In the genomic region with DNA sequence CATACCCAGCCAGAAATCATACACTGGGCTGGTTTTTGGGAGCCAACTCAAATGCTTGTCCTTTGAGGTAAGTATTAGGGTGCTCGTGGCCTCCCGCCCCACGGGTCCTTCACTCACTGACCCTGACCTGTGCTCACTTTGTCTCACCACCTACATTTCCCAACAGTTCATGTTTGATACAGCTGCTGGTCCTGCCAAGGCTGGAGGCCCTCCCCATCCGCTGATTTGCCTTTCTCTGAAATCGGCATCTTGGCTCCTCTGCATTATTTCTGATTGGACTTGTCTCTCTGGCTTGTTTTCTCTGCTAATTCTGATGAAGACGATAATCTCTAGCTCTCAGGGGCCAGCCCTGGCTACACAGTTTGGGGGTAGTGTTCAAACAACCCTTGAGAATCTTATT, we compare ENCODE assay signal across 14 cellular contexts.
"Had no signal": no experiment of that assay in that cellular context is flagged by ENCODE, and none has a peak within 500 bp of the region (broad histone marks: within the 10 kb centered on the region; RNA-seq: fewer than 3 reads in every experiment).

No MANE protein-coding gene starts in this region.

- ATAC-seq: activated T-helper 17 cell treated with anti-CD3 and anti-CD28 coated beads, Interleukin-2, amount 50 U/mL, for 72 hours; lower lobe of right lung; naive thymus-derived CD8-positive, alpha-beta T cell; psoas muscle; SK-N-SH treated with all-trans-retinoic acid at 6 μM for 48 hours had no signal

- H3K4me1 ChIP-seq: psoas muscle had no signal

- H3K36me3 ChIP-seq: esophagus squamous epithelium, lower lobe of right lung, suprapubic skin had no signal

- H3K9me3 ChIP-seq: esophagus squamous epithelium, lower lobe of right lung, psoas muscle, suprapubic skin had no signal

- H3K4me1 Mint-ChIP-seq: activated T-helper 17 cell treated with anti-CD3 and anti-CD28 coated beads, Interleukin-2, amount 50 U/mL, for 72 hours; naive thymus-derived CD8-positive, alpha-beta T cell had no signal

- H3K4me3 Mint-ChIP-seq: activated T-helper 17 cell treated with anti-CD3 and anti-CD28 coated beads, Interleukin-2, amount 50 U/mL, for 72 hours; naive thymus-derived CD8-positive, alpha-beta T cell; T-helper 1 cell treated with Interleukin-12 subunit alpha and Interleukin-12 subunit beta and Interleukin-4 antibody, amounts not matched to agents 30 μg/mL and 1 μg/mL, for 36 hours had no signal

- H3K27me3 ChIP-seq: esophagus squamous epithelium, suprapubic skin had no signal

- DNase-seq: activated CD4-positive, alpha-beta T cell treated with anti-CD3 and anti-CD28 coated beads for 48 hours; activated CD8-positive, alpha-beta memory T cell treated with anti-CD3 and anti-CD28 coated beads for 24 hours; activated naive CD4-positive, alpha-beta T cell treated with anti-CD3 and anti-CD28 coated beads, Interleukin-2, amount 50 U/mL, for 16 hours; esophagus squamous epithelium; foreskin keratinocyte; lower lobe of right lung; naive thymus-derived CD8-positive, alpha-beta T cell; psoas muscle; stimulated activated CD4-positive, alpha-beta T cell treated with anti-CD3 and anti-CD28 coated beads, Interleukin-2, amount 100 ng/mL, for 48 hours; stimulated activated naive CD4-positive, alpha-beta T cell treated with Interleukin-2 at 50 U/mL for 16 hours had no signal

- H3K9me3 Mint-ChIP-seq: activated T-helper 17 cell treated with anti-CD3 and anti-CD28 coated beads, Interleukin-2, amount 50 U/mL, for 72 hours; naive thymus-derived CD8-positive, alpha-beta T cell; T-helper 1 cell treated with Interleukin-12 subunit alpha and Interleukin-12 subunit beta and Interleukin-4 antibody, amounts not matched to agents 30 μg/mL and 1 μg/mL, for 36 hours had no signal

- H3K36me3 Mint-ChIP-seq: naive thymus-derived CD8-positive, alpha-beta T cell had no signal

- H3K27ac ChIP-seq: esophagus squamous epithelium, lower lobe of right lung, psoas muscle, suprapubic skin had no signal

- H3K4me3 ChIP-seq: esophagus squamous epithelium, lower lobe of right lung, psoas muscle, suprapubic skin had no signal

- H3K27ac Mint-ChIP-seq: activated T-helper 17 cell treated with anti-CD3 and anti-CD28 coated beads, Interleukin-2, amount 50 U/mL, for 72 hours; naive thymus-derived CD8-positive, alpha-beta T cell; T-helper 1 cell treated with Interleukin-12 subunit alpha and Interleukin-12 subunit beta and Interleukin-4 antibody, amounts not matched to agents 30 μg/mL and 1 μg/mL, for 36 hours had no signal
